In the genomic region with DNA sequence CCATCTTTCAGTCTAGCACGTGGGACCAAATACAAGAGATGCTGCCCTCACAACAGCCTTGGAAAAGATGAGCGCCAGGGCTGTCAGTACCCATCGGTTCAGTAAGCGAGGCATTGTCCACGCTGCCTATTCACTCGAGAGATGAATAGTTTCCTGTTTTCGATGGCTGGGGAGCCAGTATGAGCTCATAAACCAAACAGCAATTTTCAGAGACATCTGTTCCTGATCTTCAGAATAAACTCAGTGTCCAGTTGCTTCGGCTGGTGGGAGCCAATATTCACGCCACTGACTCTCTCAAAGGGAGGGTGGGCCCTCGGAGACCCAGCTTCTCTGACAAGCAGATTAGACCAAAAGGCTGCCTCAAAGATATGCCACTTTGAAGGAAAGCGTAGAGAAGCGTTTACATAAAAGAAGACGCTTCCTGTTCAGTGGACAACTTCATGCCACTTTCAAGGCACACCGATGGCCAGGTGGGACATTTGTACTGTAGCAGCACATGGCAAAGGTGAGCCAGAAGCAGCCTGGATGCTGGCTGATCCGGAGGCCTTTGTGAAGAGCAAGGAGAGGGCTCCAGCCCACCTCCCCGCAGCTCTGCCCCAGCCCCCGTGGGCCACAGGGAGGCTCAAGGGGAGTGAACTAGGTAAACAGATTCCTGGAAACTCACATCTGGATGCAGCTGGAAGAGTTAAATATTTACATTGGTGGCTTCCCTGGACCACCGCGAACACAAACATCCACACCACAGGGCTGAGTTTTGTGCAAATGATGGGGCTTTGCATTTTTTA, we compare ENCODE assay signal across 9 cellular contexts. TPM values are rescaled to one million over a fixed set of nuclear protein-coding genes. Genes with fewer than 3 reads are reported as not detected.
DNase-seq lines count a peak whose midpoint lies in the region; ATAC-seq and TF ChIP-seq lines count a peak whose summit lies in the region.
"Had no signal": no experiment of that assay in that cellular context is flagged by ENCODE, and none has a peak within 500 bp of the region (broad histone marks: within the 10 kb centered on the region; RNA-seq: fewer than 3 reads in every experiment).

No MANE protein-coding gene starts in this region.

- no peak overlapping the region for H3K27ac Mint-ChIP-seq in activated CD4-positive, alpha-beta memory T cell treated with anti-CD3 and anti-CD28 coated beads for 36 hours

- H2AFZ ChIP-seq in osteoblast (ENCODE audit: low read length) = no peak overlapping the region

- POLR2A ChIA-PET in RWPE1 (lab: Yijun Ruan, JAX; ENCODE audit: low non-redundant PET) = no interaction called here
- POLR2A ChIA-PET in activated CD4-positive, alpha-beta memory T cell treated with anti-CD3 and anti-CD28 coated beads for 36 hours (lab: Charles Lee) = no interaction called here

- ATAC-seq in HG02763 (IDR thresholded peaks at IDR 0.05; ENCODE audit: unreplicated experiment) = no peak

- peaks cover 54% of the 10 kb centered on the region for H3K4me1 ChIP-seq in osteoblast (ENCODE audit: insufficient read depth, low read length)

- H3K27me3 ChIP-seq in osteoblast (ENCODE audit: insufficient read depth, low read length) = no peaks in the 10 kb centered on the region

- H3K27me3 Mint-ChIP-seq in activated CD4-positive, alpha-beta memory T cell treated with anti-CD3 and anti-CD28 coated beads for 36 hours = no peaks in the 10 kb centered on the region

- H3K79me2 ChIP-seq in osteoblast (ENCODE audit: insufficient read depth, low read length) = peaks cover 19% of the 10 kb centered on the region

- peaks cover 21% of the 10 kb centered on the region for H3K4me1 Mint-ChIP-seq in activated CD4-positive, alpha-beta memory T cell treated with anti-CD3 and anti-CD28 coated beads for 36 hours (ENCODE audit: low read depth)

- peak; percentile 80 for DNase-seq in AG20443 (ENCODE audit: low spot score)
- DNase-seq in RWPE1 (ENCODE audit: low spot score) = no peak
- peak; percentile 81 for DNase-seq in fibroblast of the aortic adventitia (ENCODE audit: low read depth)
- peak; percentile 97 for DNase-seq in osteoblast (ENCODE audit: insufficient read length, low spot score, missing footprints)
- no peak for DNase-seq in activated effector memory CD4-positive, alpha-beta T cell treated with anti-CD3 and anti-CD28 coated beads, Interleukin-2, amount 50 U/mL, for 16 hours
- DNase-seq in activated CD4-positive, alpha-beta memory T cell treated with anti-CD3 and anti-CD28 coated beads for 36 hours = no peak
- no peak for DNase-seq in T1000 (lab: John Stamatoyannopoulos, UW)
- DNase-seq: activated T-cell treated with anti-CD3 and anti-CD28 coated beads for 4 hours had no signal

- H3K36me3 ChIP-seq in osteoblast (ENCODE audit: insufficient read depth, low read length) = peaks cover 65% of the 10 kb centered on the region

- H3K27ac ChIP-seq in RWPE1 (0 out of 2 replicates have a peak overlapping the region, but pooled peaks have one; percentile 9), osteoblast (ENCODE audit: low read depth, low read length) (peak overlapping the region; percentile 87)

- peaks cover 61% of the 10 kb centered on the region for H4K20me1 ChIP-seq in osteoblast (ENCODE audit: insufficient read depth, low read length)

- no peak for TF ChIP-seq CTCF in RWPE1 (conservative IDR thresholded peaks at IDR 0.05; ENCODE audit: low read depth)
- no peak for TF ChIP-seq CTCF in fibroblast of the aortic adventitia (IDR thresholded peaks at IDR 0.05; ENCODE audit: insufficient read depth, low read length)
- TF ChIP-seq CTCF in osteoblast (IDR thresholded peaks at IDR 0.05; ENCODE audit: extremely low read depth, low read depth, low read length) = no peak

- H3K36me3 Mint-ChIP-seq in activated CD4-positive, alpha-beta memory T cell treated with anti-CD3 and anti-CD28 coated beads for 36 hours = peaks cover 25% of the 10 kb centered on the region

- H3K9me3 Mint-ChIP-seq in activated CD4-positive, alpha-beta memory T cell treated with anti-CD3 and anti-CD28 coated beads for 36 hours = no peaks in the 10 kb centered on the region

- no peaks in the 10 kb centered on the region for H3K9me3 ChIP-seq in osteoblast (ENCODE audit: low read depth, low read length)

- CTCF ChIA-PET in RWPE1 (lab: Yijun Ruan, JAX) = interaction anchor here (0.5 to 3.0 kb wide), 5 partner anchors 10 to 262 kb away, joined by 3 to 14 read pairs (median 3); no protein-coding TSS in a partner anchor
- CTCF ChIA-PET in activated CD4-positive, alpha-beta memory T cell treated with anti-CD3 and anti-CD28 coated beads for 36 hours (lab: Charles Lee) = interaction anchor here (0.9 to 1.6 kb wide), 2 partner anchors 22 to 208 kb away, joined by 3 to 5 read pairs; no protein-coding TSS in a partner anchor

- intact Hi-C loops in activated CD4-positive, alpha-beta memory T cell treated with anti-CD3 and anti-CD28 coated beads for 36 hours (cut with micrococcal nuclease) = no loop called here

- peak overlapping the region; percentile 65 for H3K4me2 ChIP-seq in osteoblast (ENCODE audit: insufficient read depth, low read length)

- H3K4me3 Mint-ChIP-seq in activated CD4-positive, alpha-beta memory T cell treated with anti-CD3 and anti-CD28 coated beads for 36 hours = no peak overlapping the region

- no peak overlapping the region for H3K4me3 ChIP-seq in fibroblast of the aortic adventitia (ENCODE audit: low read depth, low read length)
- H3K4me3 ChIP-seq in osteoblast (ENCODE audit: insufficient read depth, low read length) = no peak overlapping the region

RNA-seq across cellular contexts. Expression of a gene that starts 6.0 kb away (rescaled TPM):
- 8.7 and 15.8 TPM in 2 replicates for total RNA-seq in fibroblast of the aortic adventitia (ENCODE audit: low replicate concordance)
- total RNA-seq in osteoblast = 10.5 and 10.6 TPM in 2 replicates
- 1 to 10 TPM; 8.0 to 9.6 TPM for total RNA-seq in activated CD4-positive, alpha-beta memory T cell treated with anti-CD3 and anti-CD28 coated beads for 36 hours

RNA-seq across cellular contexts. Expression of a gene that starts 23.4 kb away (rescaled TPM):
- total RNA-seq in fibroblast of the aortic adventitia (ENCODE audit: low replicate concordance) (5.1 and 18.1 TPM in 2 replicates), osteoblast (60.7 and 68.8 TPM in 2 replicates)
- total RNA-seq in activated CD4-positive, alpha-beta memory T cell treated with anti-CD3 and anti-CD28 coated beads for 36 hours = under 1 TPM; 0.31 to 0.33 TPM

Comparison
In these comparisons a context has a peak if more than half of its experiments do, and no peak if none do; other contexts are left out.
1. DNase-seq: peak in AG20443 (single experiment), fibroblast of the aortic adventitia (single experiment) and osteoblast (single experiment); none in RWPE1 (single experiment), activated effector memory CD4-positive, alpha-beta T cell treated with anti-CD3 and anti-CD28 coated beads, Interleukin-2, amount 50 U/mL, for 16 hours (single experiment), activated CD4-positive, alpha-beta memory T cell treated with anti-CD3 and anti-CD28 coated beads for 36 hours (single experiment) and T1000 (single experiment).